ENCODE assay signal across 8 cellular contexts in the genomic region with DNA sequence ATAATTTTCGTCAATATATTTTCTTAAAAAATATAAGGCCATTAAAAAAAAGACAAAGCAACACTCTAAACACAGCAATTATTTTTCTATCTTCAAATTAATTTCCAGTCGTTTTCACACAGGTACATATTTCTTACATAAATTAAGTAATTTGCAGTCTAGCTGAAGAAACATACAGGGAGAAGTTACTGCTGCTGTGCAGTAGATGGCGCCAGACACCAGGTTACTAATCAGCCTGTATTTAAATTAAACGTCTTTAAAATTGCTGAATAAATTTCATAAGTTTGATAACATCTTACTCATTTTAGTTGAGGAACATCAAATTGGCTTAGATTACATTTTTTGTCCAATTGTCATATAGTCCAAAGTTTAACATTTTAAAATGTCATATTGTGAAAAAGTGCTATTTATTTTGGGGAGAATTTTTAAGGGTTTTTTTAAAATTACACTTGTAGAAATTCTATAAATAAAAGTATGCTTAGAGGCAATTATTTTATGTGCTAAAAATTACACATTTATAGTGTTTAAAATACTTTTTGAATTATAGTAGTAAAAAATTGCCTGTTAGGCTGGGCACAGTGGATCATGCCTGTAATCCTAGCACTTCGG.
DNase-seq lines count a peak whose midpoint lies in the region; ATAC-seq, FAIRE-seq and TF ChIP-seq lines count a peak whose summit lies in the region.

No MANE protein-coding gene starts in this region.

- peak; percentile 92 for TF ChIP-seq CTCF in cardiac muscle cell (IDR thresholded peaks at IDR 0.05; ENCODE audit: low read depth, low read length)
- TF ChIP-seq CTCF in RWPE2 (IDR thresholded peaks at IDR 0.05; ENCODE audit: poor library complexity, severe bottlenecking) = peak; percentile 97
- TF ChIP-seq CTCF in ascending aorta (IDR thresholded peaks at IDR 0.05) = peak; percentile 35 to 74 (median 57)

- H3K27me3 ChIP-seq in cardiac muscle cell = no peaks in the 10 kb centered on the region
- no peaks in the 10 kb centered on the region for H3K27me3 ChIP-seq in RWPE2 (ENCODE audit: insufficient read depth, poor library complexity, severe bottlenecking)
- H3K27me3 ChIP-seq in ascending aorta = no peaks in the 10 kb centered on the region

- no peak for ATAC-seq in RWPE2 (ENCODE audit: low read depth)

- H3K9me3 ChIP-seq in cardiac muscle cell (ENCODE audit: low read depth) (no peaks in the 10 kb centered on the region), RWPE2 (ENCODE audit: severe bottlenecking) (no peaks in the 10 kb centered on the region), ascending aorta (no peaks in the 10 kb centered on the region)

- H3K36me3 ChIP-seq in cardiac muscle cell (no peaks in the 10 kb centered on the region), RWPE2 (ENCODE audit: low read depth) (no peaks in the 10 kb centered on the region), ascending aorta (no peaks in the 10 kb centered on the region)

- FAIRE-seq in HTR-8/SVneo (lab: Jason Lieb, UNC) = no peak

- H3K27ac ChIP-seq in cardiac muscle cell (no peak overlapping the region), RWPE2 (ENCODE audit: poor library complexity, severe bottlenecking) (no peak overlapping the region), ascending aorta (no peak overlapping the region)

- intact Hi-C loops in cardiac septum (cut with DNase I) = loop anchor here (5.0 kb wide), 2 partner anchors 564 to 1514 kb away; no protein-coding TSS in a partner anchor
- intact Hi-C loops in ascending aorta (cut with DNase I) = no loop called here

- DNase-seq in cardiac muscle cell (ENCODE audit: low read depth in 1 of 2, low spot score in 1 of 2) (peak; percentile 62 to 76), cardiac septum (ENCODE audit: low spot score) (no peak), HTR-8/SVneo (ENCODE audit: insufficient read length, low spot score) (peak; percentile 10), RWPE2 (ENCODE audit: low spot score) (no peak), ascending aorta (ENCODE audit: low spot score in 2 of 2) (no peak), iris pigment epithelial cell (ENCODE audit: low read depth) (peak; percentile 71), GM19238 (ENCODE audit: insufficient read length, low spot score) (no peak)
- DNase-seq in stimulated activated CD4-positive, alpha-beta T cell treated with anti-CD3 and anti-CD28 coated beads, Interleukin-2, amount 100 ng/mL, for 24 hours = peak; percentile 58 to 66

- no peak overlapping the region for H3K4me3 ChIP-seq in cardiac muscle cell
- no peak overlapping the region for H3K4me3 ChIP-seq in RWPE2 (ENCODE audit: severe bottlenecking)
- no peak overlapping the region for H3K4me3 ChIP-seq in ascending aorta

- no peaks in the 10 kb centered on the region for H3K4me1 ChIP-seq in cardiac muscle cell (ENCODE audit: low read depth)
- H3K4me1 ChIP-seq in RWPE2 (ENCODE audit: insufficient read depth, poor library complexity, severe bottlenecking) = no peaks in the 10 kb centered on the region
- no peaks in the 10 kb centered on the region for H3K4me1 ChIP-seq in ascending aorta

Comparison
In these comparisons a context has a peak if more than half of its experiments do, and no peak if none do; other contexts are left out.
1. DNase-seq: peak in cardiac muscle cell (2 of 2), HTR-8/SVneo (single experiment), iris pigment epithelial cell (single experiment) and stimulated activated CD4-positive, alpha-beta T cell treated with anti-CD3 and anti-CD28 coated beads, Interleukin-2, amount 100 ng/mL, for 24 hours (2 of 2); none in cardiac septum (single experiment), RWPE2 (single experiment), ascending aorta (0 of 2) and GM19238 (single experiment).
2. Peak in every context shown above with its lines, with median percentiles within 50 percentile points of each other: CTCF ChIP-seq.